ENCODE assay signal across 13 cellular contexts in genomic region chr22:25397616-25398015, GRCh38.
"Had no signal": no experiment of that assay in that cellular context is flagged by ENCODE, and none has a peak within 500 bp of the region (broad histone marks: within the 10 kb centered on the region; RNA-seq: fewer than 3 reads in every experiment).

No MANE protein-coding gene starts in this region.

- H3K4me3 Mint-ChIP-seq: activated naive CD8-positive, alpha-beta T cell had no signal

- DNase-seq: activated CD4-positive, CD25-positive, alpha-beta regulatory T cell treated with anti-CD3 and anti-CD28 coated beads, Interleukin-2, amount 50 U/mL, for 72 hours; activated gamma-delta T cell; activated T-cell treated with anti-CD3 and anti-CD28 coated beads for 4 hours; anterior cingulate cortex; dorsolateral prefrontal cortex; glutamatergic neuron; midbrain; naive B cell; SK-N-SH had no signal

- H3K27ac ChIP-seq: dorsolateral prefrontal cortex, parathyroid adenoma, tibial nerve had no signal

- H3K9me2 ChIP-seq: SK-N-SH had no signal

- H2AFZ ChIP-seq: parathyroid adenoma had no signal

- H3K4me2 ChIP-seq: SK-N-SH had no signal

- H3K9ac ChIP-seq: parathyroid adenoma, SK-N-SH had no signal

- H3K36me3 Mint-ChIP-seq: activated naive CD8-positive, alpha-beta T cell; naive B cell had no signal

- H3K4me3 ChIP-seq: dorsolateral prefrontal cortex, lung, tibial nerve had no signal

- H3K9me3 ChIP-seq: SK-N-SH, tibial nerve had no signal

- H3K27ac Mint-ChIP-seq: activated naive CD8-positive, alpha-beta T cell had no signal

- H3K27me3 Mint-ChIP-seq: activated naive CD8-positive, alpha-beta T cell; naive B cell had no signal

- H3K36me3 ChIP-seq: tibial nerve had no signal

- H3K9me3 Mint-ChIP-seq: naive B cell had no signal

- H3K27me3 ChIP-seq: dorsolateral prefrontal cortex, tibial nerve had no signal
